In the genomic region with DNA sequence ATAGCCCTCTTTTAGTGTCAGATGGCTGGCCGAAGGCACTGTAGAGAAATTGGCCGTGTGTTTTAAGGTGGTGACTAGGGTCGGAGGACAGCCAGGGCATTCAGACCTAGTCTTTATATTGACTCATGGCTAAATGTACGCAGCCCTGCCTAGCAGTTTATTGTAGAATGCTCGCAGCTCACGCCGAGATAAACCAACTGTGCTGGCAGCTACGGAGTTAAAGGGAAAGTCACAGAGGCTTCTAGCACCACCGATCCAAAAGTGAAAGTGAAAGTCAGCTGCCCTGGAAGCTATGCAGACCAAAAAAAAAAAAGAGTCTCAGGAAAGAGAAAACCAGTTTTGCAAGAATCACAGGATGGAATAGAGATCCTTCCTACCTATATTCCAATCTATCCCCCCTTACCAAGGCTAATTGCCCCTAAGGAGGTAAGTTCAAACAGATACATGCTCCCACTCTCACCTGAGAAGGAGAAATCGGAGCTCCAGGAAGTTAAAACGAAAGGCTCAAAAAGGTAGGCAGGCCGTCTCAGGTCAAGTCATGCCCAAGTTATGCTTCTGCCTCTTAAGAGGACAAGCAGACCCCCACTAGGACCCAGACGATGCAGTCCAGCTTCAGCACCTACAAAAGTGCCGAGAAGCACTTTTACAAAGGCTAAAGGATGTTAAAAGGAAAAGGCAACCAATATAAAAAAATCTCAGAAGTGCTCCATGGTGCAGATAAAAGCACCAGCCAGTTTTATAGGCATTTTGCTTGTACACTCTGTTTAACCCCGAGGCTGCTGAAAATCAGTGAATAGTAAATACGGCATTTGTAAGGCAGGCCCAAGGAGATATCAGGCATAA, we compare ENCODE assay signal across 8 cellular contexts. TPM values are rescaled to one million over a fixed set of nuclear protein-coding genes. Genes with fewer than 3 reads are reported as not detected.
A peak's percentile ranks its signal among the peaks of the same experiment; 100 is the strongest.
DNase-seq lines count a peak whose midpoint lies in the region; ATAC-seq and TF ChIP-seq lines count a peak whose summit lies in the region.

No MANE protein-coding gene starts in this region.

- H2BK120ac ChIP-seq in mesendoderm (ENCODE audit: low read depth, low read length) = no peak overlapping the region

- CTCF ChIA-PET in BJ (lab: Yijun Ruan, JAX) = interaction anchor here (0.6 to 2.6 kb wide), 10 partner anchors 10 to 385 kb away, joined by 3 to 9 read pairs (median 4); no protein-coding TSS in a partner anchor
- CTCF ChIA-PET in activated CD8-positive, alpha-beta T cell treated with anti-CD3 and anti-CD28 coated beads for 36 hours (lab: Charles Lee) = interaction anchor here (0.9 to 4.0 kb wide), 18 partner anchors 17 to 385 kb away, joined by 3 to 37 read pairs (median 6); no protein-coding TSS in a partner anchor

- H3K36me3 ChIP-seq in BJ (ENCODE audit: control insufficient read depth, insufficient read depth, low read length) (no peaks in the 10 kb centered on the region), mesendoderm (ENCODE audit: control insufficient read depth, insufficient read depth, low read length) (no peaks in the 10 kb centered on the region)

- no peak for DNase-seq in BJ (ENCODE audit: low read depth)
- DNase-seq in NCI-H526 treated with DMSO at 0.1 percent for 48 hours (lab: John Stamatoyannopoulos, UW) = peak; percentile 87
- peak; percentile 83 for DNase-seq in activated CD8-positive, alpha-beta T cell treated with anti-CD3 and anti-CD28 coated beads for 36 hours
- DNase-seq in epidermal melanocyte (ENCODE audit: insufficient read length, low spot score) = peak; percentile 38
- DNase-seq in mesendoderm = peak; percentile 93
- peak; percentile 78 for DNase-seq in stromal cell of bone marrow (ENCODE audit: low read depth)

- TF ChIP-seq CTCF in BJ (IDR thresholded peaks at IDR 0.05; ENCODE audit: insufficient read depth, low read depth, low read length) = no peak
- TF ChIP-seq CTCF in activated CD8-positive, alpha-beta T cell treated with anti-CD3 and anti-CD28 coated beads for 36 hours (IDR thresholded peaks at IDR 0.05) = no peak

- peaks cover 12% of the 10 kb centered on the region for H3K4me1 ChIP-seq in mesendoderm (ENCODE audit: control insufficient read depth, low read depth, low read length)

- ATAC-seq in GM19324 (IDR thresholded peaks at IDR 0.05; ENCODE audit: low FRiP score, unreplicated experiment) = peak; percentile 55
- peak; percentile 62 for ATAC-seq in HG03342 (IDR thresholded peaks at IDR 0.05; ENCODE audit: unreplicated experiment)
- ATAC-seq in activated CD8-positive, alpha-beta T cell treated with anti-CD3 and anti-CD28 coated beads for 36 hours = peak; percentile 62

- H3K18ac ChIP-seq in mesendoderm (ENCODE audit: low read length) = peak overlapping the region; percentile 32

- H3K4me3 Mint-ChIP-seq in activated CD8-positive, alpha-beta T cell treated with anti-CD3 and anti-CD28 coated beads for 36 hours = no peak overlapping the region

- no peak overlapping the region for H2BK15ac ChIP-seq in mesendoderm (replicated peaks; ENCODE audit: low read depth)

- intact Hi-C loops in activated CD8-positive, alpha-beta T cell treated with anti-CD3 and anti-CD28 coated beads for 36 hours (cut with micrococcal nuclease) = loop anchor here (2.0 to 10.0 kb wide), 6 partner anchors 26 to 190 kb away; a partner anchor contains a TSS

- POLR2A ChIA-PET in BJ (lab: Charles Lee) = interaction anchor here (0.6 kb wide), 4 partner anchors 22 to 333 kb away, joined by 3 to 7 read pairs (median 4); no protein-coding TSS in a partner anchor
- POLR2A ChIA-PET in activated CD8-positive, alpha-beta T cell treated with anti-CD3 and anti-CD28 coated beads for 36 hours (lab: Charles Lee) = interaction anchor here (0.6 to 4.6 kb wide), 24 partner anchors 9 to 695 kb away, joined by 3 to 18 read pairs (median 4); a partner anchor contains a TSS

- H4K8ac ChIP-seq in mesendoderm (ENCODE audit: low read depth, low read length) = no peak overlapping the region

- no peak overlapping the region for H2BK5ac ChIP-seq in mesendoderm (ENCODE audit: low read length)

- WGBS in mesendoderm (ENCODE audit: extremely low coverage, insufficient coverage, low lambda C conversion rate) = no CpG with 5 or more reads among the region's 16 CpGs

- H3K27ac Mint-ChIP-seq in activated CD8-positive, alpha-beta T cell treated with anti-CD3 and anti-CD28 coated beads for 36 hours = no peak overlapping the region

- peak overlapping the region; percentile 41 for H3K27ac ChIP-seq in mesendoderm (ENCODE audit: low read depth, low read length)

- H3K4me3 ChIP-seq in BJ (ENCODE audit: low read depth, low read length) = peak overlapping the region; percentile 49
- H3K4me3 ChIP-seq in mesendoderm (ENCODE audit: low read length) = no peak overlapping the region

- H3K4me1 Mint-ChIP-seq in activated CD8-positive, alpha-beta T cell treated with anti-CD3 and anti-CD28 coated beads for 36 hours (ENCODE audit: low read depth) = peaks cover 41% of the 10 kb centered on the region

- H3K27me3 ChIP-seq in BJ (ENCODE audit: control insufficient read depth, insufficient read depth, low read length) (no peaks in the 10 kb centered on the region), mesendoderm (ENCODE audit: insufficient read depth, low read length, poor library complexity) (no peaks in the 10 kb centered on the region)

- no peak overlapping the region for H2AK5ac ChIP-seq in mesendoderm (ENCODE audit: low read length)

- H3K27me3 Mint-ChIP-seq in activated CD8-positive, alpha-beta T cell treated with anti-CD3 and anti-CD28 coated beads for 36 hours = no peaks in the 10 kb centered on the region

- peaks cover 50% of the 10 kb centered on the region for H3K36me3 Mint-ChIP-seq in activated CD8-positive, alpha-beta T cell treated with anti-CD3 and anti-CD28 coated beads for 36 hours (ENCODE audit: low read depth)

- no peak overlapping the region for H3K4ac ChIP-seq in mesendoderm (ENCODE audit: low read depth, low read length)

- no peak overlapping the region for H3K23ac ChIP-seq in mesendoderm (ENCODE audit: low read length)

- no peak overlapping the region for H4K5ac ChIP-seq in mesendoderm (ENCODE audit: low read length)

- peaks cover 7% of the 10 kb centered on the region for H3K9me3 Mint-ChIP-seq in activated CD8-positive, alpha-beta T cell treated with anti-CD3 and anti-CD28 coated beads for 36 hours

- no peaks in the 10 kb centered on the region for H3K79me1 ChIP-seq in mesendoderm (ENCODE audit: low read length)

- H3K4me2 ChIP-seq in mesendoderm (ENCODE audit: low read length) = peak overlapping the region; percentile 62

- H3K9ac ChIP-seq in mesendoderm (ENCODE audit: low read length) = peak overlapping the region; percentile 53

- peak overlapping the region; percentile 84 for H3K56ac ChIP-seq in mesendoderm (ENCODE audit: low read length)

- H3K79me2 ChIP-seq in mesendoderm (ENCODE audit: control insufficient read depth, insufficient read depth, low read length) = no peaks in the 10 kb centered on the region

RNA-seq across cellular contexts. Expression of a gene that starts 24.8 kb away (rescaled TPM):
- polyA plus RNA-seq in BJ (2011; rRNA removed) = not detected in 2 replicates
- not detected in 2 replicates for polyA minus RNA-seq in BJ (2011; rRNA and poly(A)+ RNA removed)
- total RNA-seq in activated CD8-positive, alpha-beta T cell treated with anti-CD3 and anti-CD28 coated beads for 36 hours = 100 to 1,000 TPM; 111 to 112 TPM
- 0.08 TPM for polyA plus RNA-seq in mesendoderm (2013, experiment 1 of 2)
- polyA plus RNA-seq in mesendoderm (2013, experiment 2 of 2) = not detected

RNA-seq across cellular contexts. Expression of a gene that starts 44.5 kb away (rescaled TPM):
- polyA plus RNA-seq in BJ (2011; rRNA removed) = not detected in 2 replicates
- not detected in 2 replicates for polyA minus RNA-seq in BJ (2011; rRNA and poly(A)+ RNA removed)
- 1 to 10 TPM; 2.9 to 3.7 TPM for total RNA-seq in activated CD8-positive, alpha-beta T cell treated with anti-CD3 and anti-CD28 coated beads for 36 hours
- not detected for polyA plus RNA-seq in mesendoderm (2013, experiment 1 of 2)
- not detected for polyA plus RNA-seq in mesendoderm (2013, experiment 2 of 2)

RNA-seq across cellular contexts. Expression of a gene that starts 55.3 kb away (rescaled TPM):
- polyA plus RNA-seq in BJ (2011; rRNA removed) = not detected in 2 replicates
- not detected in 2 replicates for polyA minus RNA-seq in BJ (2011; rRNA and poly(A)+ RNA removed)
- total RNA-seq in activated CD8-positive, alpha-beta T cell treated with anti-CD3 and anti-CD28 coated beads for 36 hours = 1 to 10 TPM; 2.0 to 2.8 TPM
- not detected for polyA plus RNA-seq in mesendoderm (2013, experiment 1 of 2)
- not detected for polyA plus RNA-seq in mesendoderm (2013, experiment 2 of 2)

RNA-seq across cellular contexts. Expression of a gene that starts 57.4 kb away (rescaled TPM):
- polyA plus RNA-seq in BJ (2011; rRNA removed) = 0.13 and 0.74 TPM in 2 replicates
- 0.24 and 0.26 TPM in 2 replicates for polyA minus RNA-seq in BJ (2011; rRNA and poly(A)+ RNA removed)
- 10 to 100 TPM in 1 of 2 experiments, 1 to 10 TPM in 1; 6.9 to 10.8 TPM for total RNA-seq in activated CD8-positive, alpha-beta T cell treated with anti-CD3 and anti-CD28 coated beads for 36 hours
- polyA plus RNA-seq in mesendoderm (2013, experiment 1 of 2) = under 0.01 TPM
- polyA plus RNA-seq in mesendoderm (2013, experiment 2 of 2) = not detected
